ENCODE assay signal across 1 cellular context in genomic region chr9:134689320-134690181, GRCh38.
TF ChIP-seq lines count a peak whose summit lies in the region.

No MANE protein-coding gene starts in this region.

TF ChIP-seq in SK-N-SH treated with all-trans-retinoic acid at 6 μM for 48 hours, 23 proteins besides CTCF, POLR2A, EP300 and RAD21 (continued from another document):
- TF ChIP-seq CREB5 (CRISPR knock-in tag; IDR thresholded peaks at IDR 0.05; ENCODE audit: low read depth) = no peak
- TF ChIP-seq ARNTL (CRISPR knock-in tag; IDR thresholded peaks at IDR 0.05; ENCODE audit: borderline replicate concordance, low read depth) = no peak
- no peak for TF ChIP-seq PPARA (CRISPR knock-in tag; IDR thresholded peaks at IDR 0.05; ENCODE audit: borderline replicate concordance)
- no peak for TF ChIP-seq TOX (CRISPR knock-in tag; IDR thresholded peaks at IDR 0.05; ENCODE audit: borderline replicate concordance)
- no peak for TF ChIP-seq ZFP30 (CRISPR knock-in tag; IDR thresholded peaks at IDR 0.05)
- TF ChIP-seq ZNF565 (CRISPR knock-in tag; conservative IDR thresholded peaks at IDR 0.05; ENCODE audit: low read depth) = no peak
- TF ChIP-seq OSR1 (CRISPR knock-in tag; IDR thresholded peaks at IDR 0.05) = no peak
- no peak for TF ChIP-seq TCF4 (CRISPR knock-in tag; IDR thresholded peaks at IDR 0.05; ENCODE audit: borderline replicate concordance)
- no peak for TF ChIP-seq ESRRG (CRISPR knock-in tag; IDR thresholded peaks at IDR 0.05)
- no peak for TF ChIP-seq CSRNP3 (CRISPR knock-in tag; IDR thresholded peaks at IDR 0.05)
- TF ChIP-seq ZC3H10 (CRISPR knock-in tag; IDR thresholded peaks at IDR 0.05) = no peak
